In genomic region chr15:77181305-77182074, GRCh38 we compare ENCODE assay signal across 9 cellular contexts.
DNase-seq lines count a peak whose midpoint lies in the region; ATAC-seq and TF ChIP-seq lines count a peak whose summit lies in the region.
"Had no signal": no experiment of that assay in that cellular context is flagged by ENCODE, and none has a peak within 500 bp of the region (broad histone marks: within the 10 kb centered on the region; RNA-seq: fewer than 3 reads in every experiment).

No MANE protein-coding gene starts in this region.

- H3K4me3 Mint-ChIP-seq in Calu3 (ENCODE audit: low read depth, unreplicated experiment) = no peak overlapping the region

- peaks cover 0 to 5% of the 10 kb centered on the region in 2 donors for H3K9me3 Mint-ChIP-seq in activated naive CD4-positive, alpha-beta T cell treated with anti-CD3 and anti-CD28 coated beads, Interleukin-2, amount 50 U/mL, for 72 hours
- no peaks in the 10 kb centered on the region for H3K9me3 Mint-ChIP-seq in Calu3 (ENCODE audit: low read depth, unreplicated experiment)

- peak overlapping the region; percentile 26; the same call in 1 of the 2 replicates for H3K4me3 ChIP-seq in GM06990 (replicated peaks; ENCODE audit: low read depth, low read length)
- H3K4me3 ChIP-seq: cardiac muscle cell had no signal

- intact Hi-C loops in cardiac septum (cut with DNase I) = loop anchor here (5.0 kb wide), 1 partner anchor 451 kb away; the partner anchor contains the start of gene LINGO1
- intact Hi-C loops in Calu3 (cut with micrococcal nuclease; ENCODE audit: unreplicated experiment) = no loop called here

- peak overlapping the region in 1 of 2 donors; percentile 39 for H3K27ac Mint-ChIP-seq in activated naive CD4-positive, alpha-beta T cell treated with anti-CD3 and anti-CD28 coated beads, Interleukin-2, amount 50 U/mL, for 72 hours
- no peak overlapping the region for H3K27ac Mint-ChIP-seq in Calu3 (ENCODE audit: unreplicated experiment)

- no peak for TF ChIP-seq CTCF in GM06990 (IDR thresholded peaks at IDR 0.05; ENCODE audit: insufficient read depth, low read length, poor library complexity, severe bottlenecking)
- no peak for TF ChIP-seq CTCF in Calu3 (IDR thresholded peaks at IDR 0.05; ENCODE audit: unreplicated experiment)

- H3K27me3 Mint-ChIP-seq in Calu3 (ENCODE audit: unreplicated experiment) = no peaks in the 10 kb centered on the region

- CTCF ChIA-PET in Calu3 (lab: Charles Lee) = interaction anchor here (0.8 kb wide), 1 partner anchor 21 kb away, joined by 3 read pairs; no protein-coding TSS in a partner anchor

- ATAC-seq in GM19452 (IDR thresholded peaks at IDR 0.05; ENCODE audit: unreplicated experiment) (peak; percentile 59), HG03196 (IDR thresholded peaks at IDR 0.05; ENCODE audit: unreplicated experiment) (peak; percentile 52)
- peak; percentile 56 to 63 for ATAC-seq in activated naive CD4-positive, alpha-beta T cell treated with anti-CD3 and anti-CD28 coated beads, Interleukin-2, amount 50 U/mL, for 72 hours

- H3K36me3 Mint-ChIP-seq in activated naive CD4-positive, alpha-beta T cell treated with anti-CD3 and anti-CD28 coated beads, Interleukin-2, amount 50 U/mL, for 72 hours = peaks cover 0 to 6% of the 10 kb centered on the region in 2 donors
- no peaks in the 10 kb centered on the region for H3K36me3 Mint-ChIP-seq in Calu3 (ENCODE audit: insufficient read depth, unreplicated experiment)

- no peaks in the 10 kb centered on the region for H3K27me3 ChIP-seq in GM06990 (replicated peaks; ENCODE audit: control insufficient read depth, insufficient read depth, low read length)
- H3K27me3 ChIP-seq: cardiac muscle cell had no signal

- BruUV-seq in Calu3 (replicated peaks; lab: Mats Ljungman, UMichigan) = no TSS peak

- peaks cover 16% of the 10 kb centered on the region for H3K4me1 Mint-ChIP-seq in Calu3 (ENCODE audit: low read depth, unreplicated experiment)

- DNase-seq in GM06990 (ENCODE audit: extremely low read depth, insufficient read length) (peak; percentile 81), cortex of kidney (lab: John Stamatoyannopoulos, UW) (no peak), cardiac septum (ENCODE audit: low spot score) (no peak), Calu3 (no peak), DMS 273 treated with DMSO at 0.1 percent for 48 hours (lab: John Stamatoyannopoulos, UW) (no peak)
- DNase-seq in activated naive CD4-positive, alpha-beta T cell treated with anti-CD3 and anti-CD28 coated beads, Interleukin-2, amount 50 U/mL, for 72 hours (ENCODE audit: low spot score in 2 of 2) = no peak

- H3K36me3 ChIP-seq in GM06990 (ENCODE audit: control insufficient read depth, insufficient read depth, low read length) = no peaks in the 10 kb centered on the region
- H3K36me3 ChIP-seq: cardiac muscle cell had no signal
